In genomic region chr9:73095425-73095824, GRCh38 we compare ENCODE assay signal across 27 cellular contexts.
"Had no signal": no experiment of that assay in that cellular context is flagged by ENCODE, and none has a peak within 500 bp of the region (broad histone marks: within the 10 kb centered on the region; RNA-seq: fewer than 3 reads in every experiment).

No MANE protein-coding gene starts in this region.

- H3K27ac ChIP-seq: adrenal gland, body of pancreas, esophagus muscularis mucosa, foreskin keratinocyte, gastrocnemius medialis, heart right ventricle, hepatocyte had no signal

- H3K4me2 ChIP-seq: hepatocyte had no signal

- DNase-seq: activated CD4-positive, alpha-beta memory T cell treated with anti-CD3 and anti-CD28 coated beads for 36 hours; activated CD4-positive, alpha-beta T cell treated with anti-CD3 and anti-CD28 coated beads for 36 hours; activated CD4-positive, alpha-beta T cell treated with anti-CD3 and anti-CD28 coated beads, Interleukin-2, amount 10 ng/mL, durations not matched to agents 24 days and 14 days; activated CD4-positive, CD25-positive, alpha-beta regulatory T cell; activated CD4-positive, CD25-positive, alpha-beta regulatory T cell treated with anti-CD3 and anti-CD28 coated beads, Interleukin-2, amount 50 U/mL, for 72 hours; activated CD8-positive, alpha-beta memory T cell treated with anti-CD3 and anti-CD28 coated beads, Interleukin-2, amount 10 ng/mL, durations not matched to agents 7 days and 5 days; activated CD8-positive, alpha-beta memory T cell treated with anti-CD3 and anti-CD28 coated beads, Interleukin-2, amount 50 U/mL, for 4 hours; activated CD8-positive, alpha-beta T cell treated with anti-CD3 and anti-CD28 coated beads, Interleukin-2, amount 10 ng/mL, durations not matched to agents 7 days and 5 days; activated effector memory CD4-positive, alpha-beta T cell treated with anti-CD3 and anti-CD28 coated beads, Interleukin-2, amount 50 U/mL, for 16 hours; activated naive CD4-positive, alpha-beta T cell treated with anti-CD3 and anti-CD28 coated beads for 36 hours; activated naive CD8-positive, alpha-beta T cell treated with anti-CD3 and anti-CD28 coated beads for 36 hours; activated naive CD8-positive, alpha-beta T cell treated with anti-CD3 and anti-CD28 coated beads, Interleukin-2, amount 50 U/mL, for 24 hours; activated T-cell treated with anti-CD3 and anti-CD28 coated beads, Interleukin-2, amount 50 U/mL, for 1 hour; activated T-cell treated with anti-CD3 and anti-CD28 coated beads, Interleukin-2, amount 50 U/mL, for 48 hours; adrenal gland; aorta; body of pancreas; cortex of kidney; dermis blood vessel endothelial cell; effector CD4-positive, alpha-beta T cell; effector memory CD8-positive, alpha-beta T cell; erythroblast; foreskin keratinocyte; gastrocnemius medialis; heart right ventricle had no signal

- ATAC-seq: activated CD4-positive, alpha-beta T cell treated with anti-CD3 and anti-CD28 coated beads for 36 hours; activated CD8-positive, alpha-beta memory T cell treated with anti-CD3 and anti-CD28 coated beads, Interleukin-2, amount 10 ng/mL, durations not matched to agents 7 days and 5 days; activated CD8-positive, alpha-beta T cell treated with anti-CD3 and anti-CD28 coated beads, Interleukin-2, amount 10 ng/mL, durations not matched to agents 7 days and 5 days; activated naive CD8-positive, alpha-beta T cell treated with anti-CD3 and anti-CD28 coated beads, Interleukin-2, amount 50 U/mL, for 24 hours; body of pancreas; effector memory CD8-positive, alpha-beta T cell; foreskin keratinocyte; gastrocnemius medialis; heart right ventricle had no signal

- H3K79me2 ChIP-seq: hepatocyte had no signal

- H3K4me3 ChIP-seq: adrenal gland, body of pancreas, esophagus muscularis mucosa, gastrocnemius medialis, heart right ventricle, hepatocyte had no signal

- H3K27me3 ChIP-seq: adrenal gland, body of pancreas, esophagus muscularis mucosa, foreskin keratinocyte, gastrocnemius medialis, heart right ventricle, hepatocyte had no signal

- H2AFZ ChIP-seq: hepatocyte had no signal

- H3K4me1 ChIP-seq: adrenal gland, body of pancreas, gastrocnemius medialis had no signal

- H3K36me3 ChIP-seq: adrenal gland, esophagus muscularis mucosa, gastrocnemius medialis, heart right ventricle had no signal

- H3K9me3 ChIP-seq: adrenal gland, body of pancreas, esophagus muscularis mucosa, gastrocnemius medialis, heart right ventricle had no signal
